ENCODE assay signal across 33 cellular contexts in the genomic region with DNA sequence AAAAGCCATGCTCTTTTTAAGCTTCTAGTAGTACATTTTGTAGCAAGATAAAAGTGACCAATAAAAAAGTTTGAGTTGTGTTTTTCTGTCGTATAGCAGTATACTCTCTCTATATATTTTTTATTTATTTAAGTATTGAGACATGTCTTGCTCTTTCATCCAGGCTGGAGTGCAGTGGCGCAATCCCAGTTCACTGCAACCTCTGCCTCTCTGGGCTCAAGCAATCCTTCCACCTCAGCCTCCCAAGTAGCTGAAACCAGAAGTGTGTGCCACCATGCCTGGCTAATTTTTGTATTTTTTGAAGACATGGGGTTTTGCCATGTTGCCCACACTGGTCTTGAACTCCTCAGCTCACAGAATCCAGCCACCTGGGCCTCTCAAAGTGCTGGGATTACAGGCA.
"Had no signal": no experiment of that assay in that cellular context is flagged by ENCODE, and none has a peak within 500 bp of the region (broad histone marks: within the 10 kb centered on the region; RNA-seq: fewer than 3 reads in every experiment).

No MANE protein-coding gene starts in this region.

- H3K27ac Mint-ChIP-seq: activated CD4-positive, alpha-beta memory T cell treated with anti-CD3 and anti-CD28 coated beads for 36 hours; activated CD4-positive, alpha-beta T cell treated with anti-CD3 and anti-CD28 coated beads for 36 hours; activated CD4-positive, alpha-beta T cell treated with anti-CD3 and anti-CD28 coated beads, Interleukin-2, amount 10 ng/mL, durations not matched to agents 24 days and 14 days; activated naive CD4-positive, alpha-beta T cell treated with anti-CD3 and anti-CD28 coated beads, Interleukin-2, amount 10 ng/mL, durations not matched to agents 7 days and 5 days; activated naive CD4-positive, alpha-beta T cell treated with anti-CD3 and anti-CD28 coated beads, Interleukin-2, amount 50 U/mL, for 72 hours; activated T-cell treated with anti-CD3 and anti-CD28 coated beads, Interleukin-2, amount 50 U/mL, for 24 hours; activated T-cell treated with anti-CD3 and anti-CD28 coated beads, Interleukin-2, amount 50 U/mL, for 72 hours; T-helper 17 cell; T-helper 2 cell treated with Interferon-gamma antibody and Interleukin-4, amounts not matched to agents 5 μg/mL and 100 μg/mL, for 36 hours had no signal

- H3K9me3 ChIP-seq: adrenal gland, body of pancreas, breast epithelium, colonic mucosa, esophagus squamous epithelium, gastroesophageal sphincter had no signal

- H3K4me3 ChIP-seq: adrenal gland, body of pancreas, breast epithelium, cardiac muscle cell, colonic mucosa, esophagus squamous epithelium, gastroesophageal sphincter had no signal

- H3K9me3 Mint-ChIP-seq: activated CD4-positive, alpha-beta memory T cell treated with anti-CD3 and anti-CD28 coated beads for 36 hours; activated CD4-positive, alpha-beta T cell treated with anti-CD3 and anti-CD28 coated beads, Interleukin-2, amount 10 ng/mL, durations not matched to agents 24 days and 14 days; activated naive CD4-positive, alpha-beta T cell treated with anti-CD3 and anti-CD28 coated beads, Interleukin-2, amount 10 ng/mL, durations not matched to agents 7 days and 5 days; activated naive CD4-positive, alpha-beta T cell treated with anti-CD3 and anti-CD28 coated beads, Interleukin-2, amount 50 U/mL, for 72 hours; activated T-cell treated with anti-CD3 and anti-CD28 coated beads, Interleukin-2, amount 50 U/mL, for 24 hours; activated T-cell treated with anti-CD3 and anti-CD28 coated beads, Interleukin-2, amount 50 U/mL, for 72 hours; T-helper 2 cell treated with Interferon-gamma antibody and Interleukin-4, amounts not matched to agents 5 μg/mL and 100 μg/mL, for 36 hours had no signal

- ATAC-seq: activated CD4-positive, alpha-beta T cell treated with anti-CD3 and anti-CD28 coated beads for 36 hours; activated naive CD4-positive, alpha-beta T cell treated with anti-CD3 and anti-CD28 coated beads, Interleukin-2, amount 50 U/mL, for 72 hours; activated T-cell treated with anti-CD3 and anti-CD28 coated beads, Interleukin-2, amount 50 U/mL, for 72 hours; body of pancreas; gastroesophageal sphincter; T-helper 17 cell had no signal

- H3K27me3 ChIP-seq: adrenal gland, body of pancreas, breast epithelium, cardiac muscle cell, colonic mucosa, gastroesophageal sphincter had no signal

- DNase-seq: activated CD4-positive, alpha-beta memory T cell treated with anti-CD3 and anti-CD28 coated beads for 36 hours; activated CD4-positive, alpha-beta T cell treated with anti-CD3 and anti-CD28 coated beads for 36 hours; activated CD4-positive, alpha-beta T cell treated with anti-CD3 and anti-CD28 coated beads, Interleukin-2, amount 10 ng/mL, durations not matched to agents 24 days and 14 days; activated CD4-positive, CD25-positive, alpha-beta regulatory T cell; activated CD4-positive, CD25-positive, alpha-beta regulatory T cell treated with anti-CD3 and anti-CD28 coated beads, Interleukin-2, amount 50 U/mL, for 72 hours; activated CD8-positive, alpha-beta memory T cell treated with anti-CD3 and anti-CD28 coated beads, Interleukin-2, amount 50 U/mL, for 48 hours; activated gamma-delta T cell; activated naive CD4-positive, alpha-beta T cell; activated naive CD4-positive, alpha-beta T cell treated with anti-CD3 and anti-CD28 coated beads, Interleukin-2, amount 10 ng/mL, durations not matched to agents 7 days and 5 days; activated T-cell treated with anti-CD3 and anti-CD28 coated beads for 4 hours; activated T-cell treated with anti-CD3 and anti-CD28 coated beads, Interleukin-2, amount 50 U/mL, for 24 hours; activated T-cell treated with anti-CD3 and anti-CD28 coated beads, Interleukin-2, amount 50 U/mL, for 72 hours; adrenal gland; amygdala; aorta; body of pancreas; central memory CD4-positive, alpha-beta T cell; cerebellar nuclear complex; colonic mucosa; effector CD8-positive, alpha-beta T cell; esophagus squamous epithelium; foreskin melanocyte; T-helper 1 cell; T-helper 17 cell; T1000 had no signal

- H3K4me1 ChIP-seq: colonic mucosa had no signal

- H3K36me3 Mint-ChIP-seq: activated CD4-positive, alpha-beta memory T cell treated with anti-CD3 and anti-CD28 coated beads for 36 hours; activated naive CD4-positive, alpha-beta T cell treated with anti-CD3 and anti-CD28 coated beads, Interleukin-2, amount 10 ng/mL, durations not matched to agents 7 days and 5 days; activated naive CD4-positive, alpha-beta T cell treated with anti-CD3 and anti-CD28 coated beads, Interleukin-2, amount 50 U/mL, for 72 hours had no signal

- H3K4me3 Mint-ChIP-seq: activated CD4-positive, alpha-beta memory T cell treated with anti-CD3 and anti-CD28 coated beads for 36 hours; activated CD4-positive, alpha-beta T cell treated with anti-CD3 and anti-CD28 coated beads for 36 hours; activated CD4-positive, alpha-beta T cell treated with anti-CD3 and anti-CD28 coated beads, Interleukin-2, amount 10 ng/mL, durations not matched to agents 24 days and 14 days; activated naive CD4-positive, alpha-beta T cell treated with anti-CD3 and anti-CD28 coated beads, Interleukin-2, amount 10 ng/mL, durations not matched to agents 7 days and 5 days; activated T-cell treated with anti-CD3 and anti-CD28 coated beads, Interleukin-2, amount 50 U/mL, for 24 hours; T-helper 17 cell; T-helper 2 cell treated with Interferon-gamma antibody and Interleukin-4, amounts not matched to agents 5 μg/mL and 100 μg/mL, for 36 hours had no signal

- H3K27ac ChIP-seq: adrenal gland, body of pancreas, breast epithelium, cardiac muscle cell, colonic mucosa, epithelial cell of prostate, esophagus squamous epithelium, gastroesophageal sphincter had no signal

- FAIRE-seq: endometrium, endothelial cell of umbilical vein had no signal

- H3K36me3 ChIP-seq: adrenal gland, breast epithelium, cardiac muscle cell, colonic mucosa, esophagus squamous epithelium, gastroesophageal sphincter had no signal
